8 cellular contexts compared by ENCODE assay signal in the genomic region with DNA sequence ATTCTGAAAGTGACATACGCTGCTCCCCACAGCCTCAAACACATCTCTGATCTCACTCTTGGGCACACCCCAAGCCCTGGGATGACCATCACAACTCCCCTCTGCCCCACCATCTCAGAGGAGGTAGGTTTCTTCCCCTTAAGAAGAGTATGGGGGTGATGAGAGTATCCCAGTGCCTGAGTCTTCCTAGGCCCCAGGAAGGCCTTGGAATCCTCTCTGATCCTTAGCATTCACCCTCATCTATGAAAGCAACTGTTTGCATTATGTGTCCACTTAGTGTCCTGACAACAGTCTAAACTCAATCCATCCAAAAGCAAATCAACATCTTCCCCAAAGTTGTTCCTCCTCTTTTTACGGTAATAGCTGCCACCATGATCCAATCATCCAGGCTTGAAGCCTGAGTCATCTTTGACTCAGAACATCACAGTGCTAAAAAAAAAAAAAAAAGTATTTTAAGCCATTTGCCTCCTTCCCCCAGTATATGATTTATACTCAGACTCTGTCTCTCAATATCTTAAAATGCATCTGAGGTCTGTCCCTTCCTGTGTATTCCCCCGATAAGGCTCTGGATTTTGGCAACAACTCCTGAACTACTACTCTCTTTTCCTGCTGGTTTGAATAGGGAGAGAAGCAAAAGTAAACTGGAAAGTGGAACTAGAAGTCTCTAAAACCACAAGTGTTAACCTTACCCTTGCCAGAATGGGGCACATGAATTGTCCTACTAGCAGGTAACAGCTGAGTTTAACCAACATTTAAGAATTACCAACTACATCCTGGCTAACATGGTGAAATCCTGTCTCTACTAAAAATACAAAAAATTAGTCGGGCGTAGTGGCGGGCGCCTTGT. TPM values are rescaled to one million over a fixed set of nuclear protein-coding genes. Genes with fewer than 3 reads are reported as not detected.
A peak's percentile ranks its signal among the peaks of the same experiment; 100 is the strongest.
DNase-seq lines count a peak whose midpoint lies in the region; ATAC-seq and TF ChIP-seq lines count a peak whose summit lies in the region.

No MANE protein-coding gene starts in this region.

- no peak overlapping the region for H3K4me3 Mint-ChIP-seq in activated CD8-positive, alpha-beta T cell treated with anti-CD3 and anti-CD28 coated beads for 36 hours

- peak; percentile 37 for ATAC-seq in GM19328 (IDR thresholded peaks at IDR 0.05; ENCODE audit: unreplicated experiment)
- ATAC-seq in HG03342 (IDR thresholded peaks at IDR 0.05; ENCODE audit: unreplicated experiment) = peak; percentile 38
- peak; percentile 32 for ATAC-seq in activated CD8-positive, alpha-beta T cell treated with anti-CD3 and anti-CD28 coated beads for 36 hours
- ATAC-seq in heart left ventricle = peak; percentile 18 to 69 (median 29)

- H3K9me3 ChIP-seq in BE2C (0 out of 2 replicates have a peak, but pooled peaks cover 3% of the 10 kb centered on the region), heart left ventricle (no peaks in the 10 kb centered on the region), stomach smooth muscle (ENCODE audit: control insufficient read depth in 2 of 2, low read length in 2 of 2) (no peaks in the 10 kb centered on the region)

- TF ChIP-seq CTCF in BE2C (IDR thresholded peaks at IDR 0.05; ENCODE audit: low read depth, low read length) (no peak), heart left ventricle (IDR thresholded peaks at IDR 0.05) (no peak)
- TF ChIP-seq CTCF in activated CD8-positive, alpha-beta T cell treated with anti-CD3 and anti-CD28 coated beads for 36 hours (IDR thresholded peaks at IDR 0.05) = no peak

- DNase-seq in BE2C (no peak), heart left ventricle (no peak), NCI-H1048 (lab: John Stamatoyannopoulos, UW) (no peak), NCI-H446 treated with DMSO at 0.1 percent for 48 hours (lab: John Stamatoyannopoulos, UW) (no peak)
- no peak for DNase-seq in activated CD8-positive, alpha-beta T cell treated with anti-CD3 and anti-CD28 coated beads for 36 hours

- CTCF ChIA-PET in activated CD8-positive, alpha-beta T cell treated with anti-CD3 and anti-CD28 coated beads for 36 hours (lab: Charles Lee) = no interaction called here

- TF ChIP-seq POLR2A in heart left ventricle (IDR thresholded peaks at IDR 0.05) = no peak

- H3K4me1 Mint-ChIP-seq in activated CD8-positive, alpha-beta T cell treated with anti-CD3 and anti-CD28 coated beads for 36 hours (ENCODE audit: low read depth) = peaks cover 31% of the 10 kb centered on the region

- peak overlapping the region in 1 of 2 donors; percentile 19 for H3K9ac ChIP-seq in stomach smooth muscle (ENCODE audit: low read length in 2 of 2)

- no peaks in the 10 kb centered on the region for H3K27me3 Mint-ChIP-seq in activated CD8-positive, alpha-beta T cell treated with anti-CD3 and anti-CD28 coated beads for 36 hours

- H3K9me3 Mint-ChIP-seq in activated CD8-positive, alpha-beta T cell treated with anti-CD3 and anti-CD28 coated beads for 36 hours = peaks cover 3% of the 10 kb centered on the region

- H3K27ac Mint-ChIP-seq in activated CD8-positive, alpha-beta T cell treated with anti-CD3 and anti-CD28 coated beads for 36 hours = peak overlapping the region; percentile 90

- H3K36me3 Mint-ChIP-seq in activated CD8-positive, alpha-beta T cell treated with anti-CD3 and anti-CD28 coated beads for 36 hours (ENCODE audit: low read depth) = peaks cover 24% of the 10 kb centered on the region

- POLR2A ChIA-PET in activated CD8-positive, alpha-beta T cell treated with anti-CD3 and anti-CD28 coated beads for 36 hours (lab: Charles Lee) = interaction anchor here (0.8 to 1.0 kb wide), 2 partner anchors 10 to 31 kb away, joined by 3 read pairs; no protein-coding TSS in a partner anchor

- intact Hi-C loops in activated CD8-positive, alpha-beta T cell treated with anti-CD3 and anti-CD28 coated beads for 36 hours (cut with micrococcal nuclease) = no loop called here
- intact Hi-C loops in heart left ventricle (cut with DNase I) = loop anchor here in 5 of 10 donors (2.0 to 5.0 kb wide), 7 partner anchors 36 to 116 kb away; a partner anchor contains a TSS

- 46 to 61% (median 50%) methylated on average over 7 of the region's 7 CpGs for WGBS in heart left ventricle, 4 donors

- peak overlapping the region; percentile 4; the same call in 1 of the 2 replicates for H3K4me3 ChIP-seq in BE2C (ENCODE audit: low read depth, low read length)
- peak overlapping the region in 4 of 12 donors; percentile 4 to 12 (median 7) for H3K4me3 ChIP-seq in heart left ventricle
- no peak overlapping the region for H3K4me3 ChIP-seq in stomach smooth muscle (ENCODE audit: low read length in 2 of 2)

- peaks cover 13% of the 10 kb centered on the region for H3K36me3 ChIP-seq in BE2C
- peaks cover 0 to 37% (median 18%) of the 10 kb centered on the region in 9 donors for H3K36me3 ChIP-seq in heart left ventricle
- peaks cover 24 to 32% of the 10 kb centered on the region in 2 donors for H3K36me3 ChIP-seq in stomach smooth muscle (ENCODE audit: control insufficient read depth in 2 of 2, insufficient read depth in 2 of 2, low read length in 2 of 2)

- H3K27ac ChIP-seq in heart left ventricle = peak overlapping the region; percentile 69 to 97 (median 85)
- H3K27ac ChIP-seq in stomach smooth muscle (ENCODE audit: low read length) = peak overlapping the region; percentile 71

- no peaks in the 10 kb centered on the region for H3K27me3 ChIP-seq in BE2C
- no peaks in the 10 kb centered on the region for H3K27me3 ChIP-seq in heart left ventricle
- no peaks in the 10 kb centered on the region for H3K27me3 ChIP-seq in stomach smooth muscle (ENCODE audit: control insufficient read depth in 1 of 2, insufficient read depth in 2 of 2, low read length in 2 of 2)

- H3K4me1 ChIP-seq in BE2C (peaks cover 37% of the 10 kb centered on the region), heart left ventricle (peaks cover 3 to 73% (median 46%) of the 10 kb centered on the region in 12 donors), stomach smooth muscle (ENCODE audit: control insufficient read depth, insufficient read depth, low read length) (no peaks in the 10 kb centered on the region)

RNA-seq across cellular contexts. Expression of a gene that starts 22.5 kb away (rescaled TPM):
- polyA plus RNA-seq in BE2C (2012; ENCODE audit: insufficient read depth, insufficient read length, low read depth) = 48.4 TPM
- 1 to 10 TPM; 1.3 to 2.1 TPM for total RNA-seq in activated CD8-positive, alpha-beta T cell treated with anti-CD3 and anti-CD28 coated beads for 36 hours
- 100 to 1,000 TPM; 573 to 947 (median 768) TPM for total RNA-seq in heart left ventricle
- 1,000 to 10,000 TPM in 1 of 2 donors, 100 to 1,000 TPM in 1; 511 to 1,022 TPM for polyA plus RNA-seq in heart left ventricle

RNA-seq across cellular contexts. Expression of a gene that starts 39.3 kb away (rescaled TPM):
- 175 TPM for polyA plus RNA-seq in BE2C (2012; ENCODE audit: insufficient read depth, insufficient read length, low read depth)
- 10 to 100 TPM; 83.6 to 86.7 TPM for total RNA-seq in activated CD8-positive, alpha-beta T cell treated with anti-CD3 and anti-CD28 coated beads for 36 hours
- total RNA-seq in heart left ventricle = 100 to 1,000 TPM in 5 of 9 donors, 10 to 100 TPM in 4; 73.8 to 173 (median 112) TPM
- 100 to 1,000 TPM; 176 to 728 TPM for polyA plus RNA-seq in heart left ventricle

RNA-seq across cellular contexts. Expression of a gene that starts 40.2 kb away (rescaled TPM):
- polyA plus RNA-seq in BE2C (2012; ENCODE audit: insufficient read depth, insufficient read length, low read depth) = not detected
- total RNA-seq in activated CD8-positive, alpha-beta T cell treated with anti-CD3 and anti-CD28 coated beads for 36 hours = not detected
- total RNA-seq in heart left ventricle = 10 to 100 TPM in 1 of 9 donors, 1 to 10 TPM in 6, under 1 TPM in 2; 0.58 to 23.8 (median 1.8) TPM
- 1 to 10 TPM in 1 of 2 donors, under 1 TPM in 1; 0.86 to 2.6 TPM for polyA plus RNA-seq in heart left ventricle

RNA-seq across cellular contexts. Expression of a gene that starts 58.6 kb away (rescaled TPM):
- 2.7 TPM for polyA plus RNA-seq in BE2C (2012; ENCODE audit: insufficient read depth, insufficient read length, low read depth)
- 1 to 10 TPM; 5.7 to 5.9 TPM for total RNA-seq in activated CD8-positive, alpha-beta T cell treated with anti-CD3 and anti-CD28 coated beads for 36 hours
- 10 to 100 TPM in 6 of 9 donors, 1 to 10 TPM in 3; 9.7 to 17.5 (median 11.5) TPM for total RNA-seq in heart left ventricle
- 10 to 100 TPM in 1 of 2 donors, 1 to 10 TPM in 1; 5.0 to 14.2 TPM for polyA plus RNA-seq in heart left ventricle

Comparison
In these comparisons a context has a peak if more than half of its experiments do, and no peak if none do; other contexts are left out.
1. RNA of a gene that starts 22.5 kb away (total RNA-seq): 573 to 947 TPM in heart left ventricle; 1.3 to 2.1 TPM in activated CD8-positive, alpha-beta T cell treated with anti-CD3 and anti-CD28 coated beads for 36 hours; every median in the first group is over 100 times any median in the second.
2. Peak in every context shown above with its lines, with median percentiles within 50 percentile points of each other: ATAC-seq.